8 cellular contexts compared by ENCODE assay signal in the genomic region with DNA sequence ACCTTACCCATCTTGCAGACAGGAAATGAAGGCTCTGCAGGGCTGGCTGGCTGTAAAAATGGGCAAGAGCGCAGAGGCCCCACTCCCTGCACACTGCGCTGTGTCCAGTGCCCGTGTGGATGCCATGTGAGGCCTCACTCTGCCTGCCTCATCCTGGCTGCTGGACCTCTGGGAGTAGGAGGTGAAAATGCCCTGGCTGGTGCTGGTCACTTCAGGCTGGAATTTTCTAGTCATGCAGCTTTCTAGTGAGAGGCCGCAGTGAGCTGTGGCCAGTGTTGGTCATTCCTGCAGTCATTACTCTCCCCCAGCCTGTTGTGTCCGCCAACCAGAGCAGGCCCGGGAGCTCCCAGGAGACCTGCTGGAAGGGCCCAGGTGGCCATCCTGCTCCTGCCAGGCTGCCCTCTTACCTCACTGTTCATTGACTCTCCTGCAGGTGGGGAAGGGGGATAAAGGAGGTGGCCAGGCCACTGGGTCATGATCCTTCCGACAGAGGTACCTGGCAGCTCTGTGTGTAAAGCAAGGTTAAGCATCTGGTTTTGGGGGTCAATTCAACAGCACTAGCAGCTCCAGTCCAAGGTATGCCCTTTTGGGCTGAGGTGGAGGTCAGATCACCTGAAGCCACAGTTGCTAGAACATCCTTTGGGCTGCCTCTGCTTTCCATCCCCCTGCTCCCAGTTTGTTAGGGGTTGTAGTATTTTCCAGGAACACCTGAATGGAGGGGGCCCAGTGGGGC. TPM values are rescaled to one million over a fixed set of nuclear protein-coding genes. Genes with fewer than 3 reads are reported as not detected.
DNase-seq lines count a peak whose midpoint lies in the region; ATAC-seq and TF ChIP-seq lines count a peak whose summit lies in the region.

No MANE protein-coding gene starts in this region.

- in situ Hi-C loops in ACHN (cut with HindIII; ENCODE audit: low pct_ligation_motif_present, low pct_unique_long_range_greater_than_20kb, low sequenced_read_pairs): no loop called here

- no peaks in the 10 kb centered on the region for H3K27me3 ChIP-seq in KMS-11 (ENCODE audit: insufficient read depth, low read depth)

- peak overlapping the region; percentile 12; the same call in 1 of the 2 replicates for H3K9ac ChIP-seq in KMS-11

- ATAC-seq in GM19035 (IDR thresholded peaks at IDR 0.05; ENCODE audit: unreplicated experiment): peak; percentile 15

- no peaks in the 10 kb centered on the region for H4K20me1 ChIP-seq in KMS-11 (ENCODE audit: insufficient read depth)

- peak overlapping the region; percentile 92; the same call in 1 of the 2 replicates for H3K4me2 ChIP-seq in KMS-11

- DNase-seq in epithelial cell of prostate (ENCODE audit: low read depth, low spot score) (no peak), renal cortical epithelial cell (ENCODE audit: low read depth) (peak; percentile 58), middle frontal gyrus (ENCODE audit: extremely low spot score, low spot score) (no peak), NCI-H82 (lab: John Stamatoyannopoulos, UW) (no peak), superior temporal gyrus (ENCODE audit: extremely low spot score) (no peak), ACHN (no peak)

- H3K4me1 ChIP-seq in KMS-11 (ENCODE audit: low read depth, poor library complexity, severe bottlenecking): peaks cover 69% of the 10 kb centered on the region

- H3K79me2 ChIP-seq in KMS-11 (ENCODE audit: insufficient read depth, low read depth): peaks cover 17% of the 10 kb centered on the region; the same call in 1 of the 2 replicates

- H3K36me3 ChIP-seq in KMS-11 (ENCODE audit: insufficient read depth): no peaks in the 10 kb centered on the region

- TF ChIP-seq CTCF in KMS-11 (conservative IDR thresholded peaks at IDR 0.05; ENCODE audit: low read depth, low read length): no peak

- H3K4me3 ChIP-seq in KMS-11 (IDR thresholded peaks at IDR 0.05; ENCODE audit: insufficient read depth, low read depth, low read length): no peak overlapping the region

- H3K27ac ChIP-seq in KMS-11 (peak overlapping the region; percentile 84), epithelial cell of prostate (peak overlapping the region; percentile 3)

- no peak overlapping the region for H2AFZ ChIP-seq in KMS-11 (ENCODE audit: low read depth)

RNA-seq across cellular contexts. Expression of gene SH2B3, which starts 39.8 kb away (rescaled TPM):
- 14.5 and 20.8 TPM in 2 replicates for total RNA-seq in renal cortical epithelial cell
